In the genomic region with DNA sequence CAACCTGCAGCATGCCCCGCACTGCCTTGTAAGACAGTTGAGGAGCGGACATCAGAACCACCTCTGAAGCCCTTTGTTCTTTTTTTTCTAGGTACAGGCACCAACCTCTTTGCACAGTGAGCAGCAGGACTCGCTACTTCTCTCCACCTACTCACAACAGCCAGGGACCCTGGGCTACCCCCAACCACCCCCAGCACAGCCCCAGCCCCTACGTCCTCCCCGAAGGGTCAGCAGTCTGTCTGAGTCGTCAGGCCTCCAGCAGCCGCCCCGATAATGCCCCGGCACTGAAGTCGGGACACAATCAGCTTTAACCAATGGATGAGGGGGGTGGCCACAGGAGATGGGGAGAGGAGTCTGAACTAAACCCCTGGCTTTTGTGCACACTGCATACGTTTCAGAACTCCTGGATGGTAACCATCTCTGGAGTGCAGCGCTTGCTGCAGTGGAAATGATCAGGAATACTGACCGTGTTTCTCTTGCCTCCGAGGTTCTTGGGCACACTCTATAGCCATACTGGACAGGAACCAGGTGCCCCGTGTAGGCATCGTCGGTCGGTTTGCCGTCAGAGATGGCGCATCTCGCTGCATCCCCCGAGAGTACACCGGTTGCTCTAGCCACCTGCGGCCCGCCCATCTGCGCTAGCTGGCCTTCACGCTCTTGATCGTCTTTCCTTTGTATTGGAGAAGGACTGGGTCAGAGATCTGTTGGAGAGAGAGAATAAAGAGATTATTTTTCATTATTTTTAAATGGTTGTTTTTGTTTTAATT, we compare ENCODE assay signal across 19 cellular contexts.
"Had no signal": no experiment of that assay in that cellular context is flagged by ENCODE, and none has a peak within 500 bp of the region (broad histone marks: within the 10 kb centered on the region; RNA-seq: fewer than 3 reads in every experiment).

No MANE protein-coding gene starts in this region.

- H3K27me3 ChIP-seq: spleen, tibial nerve, upper lobe of right lung, uterus had no signal

- DNase-seq: dermis blood vessel endothelial cell; effector memory CD4-positive, alpha-beta T cell; erythroblast; left ventricle myocardium superior; natural killer cell; spleen; stimulated activated CD4-positive, alpha-beta T cell treated with anti-CD3 and anti-CD28 coated beads, Interleukin-4, amount 100 ng/mL, for 4 hours; stimulated activated naive B cell treated with anti-CD40 and anti-IgM and Interleukin-4, amounts not matched to agents 10 μg/mL and 1 μg/mL and 100 μg/mL, for 72 hours; upper lobe of right lung; uterus had no signal

- H3K27me3 Mint-ChIP-seq: memory B cell; stimulated activated naive CD8-positive, alpha-beta T cell treated with anti-CD3 and anti-CD28 coated beads, Interleukin-15, Interleukin-2, amounts not matched to agents 100 ng/mL and 50 ng/mL, for 24 hours had no signal

- H3K36me3 Mint-ChIP-seq: memory B cell; natural killer cell; stimulated activated naive B cell treated with anti-CD40 and anti-IgM and Interleukin-4, amounts not matched to agents 10 μg/mL and 1 μg/mL and 100 μg/mL, for 72 hours had no signal

- ATAC-seq: left ventricle myocardium superior; natural killer cell; right cardiac atrium; stimulated activated naive B cell treated with anti-CD40 and anti-IgM and Interleukin-4, amounts not matched to agents 10 μg/mL and 1 μg/mL and 100 μg/mL, for 72 hours; upper lobe of right lung had no signal

- H3K36me3 ChIP-seq: uterus had no signal

- H3K4me1 ChIP-seq: prostate gland, tibial nerve, upper lobe of right lung, uterus had no signal

- H3K4me3 ChIP-seq: coronary artery, lung, prostate gland, skin epidermis, spleen, thoracic aorta, tibial nerve, upper lobe of right lung, uterus had no signal

- H3K9me3 Mint-ChIP-seq: memory B cell; natural killer cell; stimulated activated naive CD8-positive, alpha-beta T cell treated with anti-CD3 and anti-CD28 coated beads, Interleukin-15, Interleukin-2, amounts not matched to agents 100 ng/mL and 50 ng/mL, for 24 hours had no signal

- H3K27ac ChIP-seq: coronary artery, prostate gland, skin epidermis, spleen, thoracic aorta, tibial nerve, upper lobe of right lung, uterus had no signal

- H3K27ac Mint-ChIP-seq: memory B cell; natural killer cell; stimulated activated naive B cell treated with anti-CD40 and anti-IgM and Interleukin-4, amounts not matched to agents 10 μg/mL and 1 μg/mL and 100 μg/mL, for 72 hours; stimulated activated naive CD8-positive, alpha-beta T cell treated with anti-CD3 and anti-CD28 coated beads, Interleukin-15, Interleukin-2, amounts not matched to agents 100 ng/mL and 50 ng/mL, for 24 hours had no signal

- H3K4me3 Mint-ChIP-seq: memory B cell; natural killer cell; stimulated activated naive B cell treated with anti-CD40 and anti-IgM and Interleukin-4, amounts not matched to agents 10 μg/mL and 1 μg/mL and 100 μg/mL, for 72 hours; stimulated activated naive CD8-positive, alpha-beta T cell treated with anti-CD3 and anti-CD28 coated beads, Interleukin-15, Interleukin-2, amounts not matched to agents 100 ng/mL and 50 ng/mL, for 24 hours had no signal

- H3K9me3 ChIP-seq: prostate gland, spleen, thoracic aorta, tibial nerve, upper lobe of right lung, uterus had no signal
